ENCODE assay signal across 8 cellular contexts in the genomic region with DNA sequence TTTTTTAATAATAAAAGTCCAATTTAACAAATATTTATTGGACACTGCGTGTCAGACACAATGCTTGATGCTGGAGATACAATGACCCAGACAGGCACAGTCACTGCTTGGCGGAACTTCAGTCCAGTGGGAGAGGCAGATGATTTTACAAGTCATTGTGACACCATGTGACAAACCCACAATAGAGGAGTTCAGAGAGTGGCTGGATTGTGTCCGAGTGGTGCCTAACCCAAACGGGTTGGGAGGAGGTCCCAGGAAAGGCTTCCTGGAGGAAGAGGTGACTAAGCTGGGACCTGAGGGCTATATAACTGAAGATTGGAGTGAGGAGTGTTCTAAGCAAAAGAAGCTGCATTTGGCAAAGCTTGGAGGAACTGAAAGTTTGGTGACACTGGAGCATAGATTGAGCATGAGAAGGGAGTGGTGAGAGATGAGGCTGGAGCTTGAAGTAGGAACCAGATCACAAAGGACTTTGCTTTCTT. TPM values are rescaled to one million over a fixed set of nuclear protein-coding genes. Genes with fewer than 3 reads are reported as not detected.
DNase-seq lines count a peak whose midpoint lies in the region; ATAC-seq and TF ChIP-seq lines count a peak whose summit lies in the region.

No MANE protein-coding gene starts in this region.

- peak overlapping the region; percentile 84 for H3K27ac Mint-ChIP-seq in activated B cell treated with CpG ODN at 0.5 μM for 24 hours

- H3K4me3 Mint-ChIP-seq in activated B cell treated with CpG ODN at 0.5 μM for 24 hours: peak overlapping the region; percentile 68

- no peaks in the 10 kb centered on the region for H3K9me3 Mint-ChIP-seq in activated B cell treated with CpG ODN at 0.5 μM for 24 hours

- ATAC-seq in activated B cell treated with CpG ODN at 0.5 μM for 24 hours (ENCODE audit: low read depth) (peak; percentile 81), left lobe of liver (peak; percentile 46)
- no peak for ATAC-seq in activated CD4-positive, CD25-positive, alpha-beta regulatory T cell treated with anti-CD3 and anti-CD28 coated beads, Interleukin-2, amount 50 U/mL, for 24 hours

- no peaks in the 10 kb centered on the region for H3K27me3 Mint-ChIP-seq in activated B cell treated with CpG ODN at 0.5 μM for 24 hours

- POLR2A ChIA-PET in activated B cell treated with CpG ODN at 0.5 μM for 24 hours (lab: Charles Lee): interaction anchor here (1.1 kb wide), 1 partner anchor 15 kb away, joined by 8 read pairs; no protein-coding TSS in a partner anchor

- H3K36me3 Mint-ChIP-seq in activated B cell treated with CpG ODN at 0.5 μM for 24 hours (ENCODE audit: low read depth): peaks cover 8% of the 10 kb centered on the region

- intact Hi-C loops in activated B cell treated with CpG ODN at 0.5 μM for 24 hours (cut with micrococcal nuclease): loop anchor here (2.0 to 5.0 kb wide), 2 partner anchors 14 to 39 kb away; no protein-coding TSS in a partner anchor

- peaks cover 61% of the 10 kb centered on the region for H3K4me1 Mint-ChIP-seq in activated B cell treated with CpG ODN at 0.5 μM for 24 hours

- CTCF ChIA-PET in activated B cell treated with CpG ODN at 0.5 μM for 24 hours (lab: Charles Lee): interaction anchor here (0.8 kb wide), 1 partner anchor 20 kb away, joined by 3 read pairs; no protein-coding TSS in a partner anchor

- TF ChIP-seq CTCF in activated B cell treated with CpG ODN at 0.5 μM for 24 hours (IDR thresholded peaks at IDR 0.05): no peak

- DNase-seq in C1 segment of cervical spinal cord (lab: John Stamatoyannopoulos, UW): peak in 13 of 14 donors; percentile 6 to 76 (median 62)
- DNase-seq in H4 (ENCODE audit: low spot score): peak; percentile 74
- DNase-seq in activated B cell treated with CpG ODN at 0.5 μM for 24 hours: peak; percentile 25
- DNase-seq in left lobe of liver (ENCODE audit: low spot score): no peak
- no peak for DNase-seq in SHP77 (lab: John Stamatoyannopoulos, UW)
- no peak for DNase-seq in GDM1 (lab: John Stamatoyannopoulos, UW)
- DNase-seq in NCI-H345 treated with DMSO at 0.1 percent for 48 hours (lab: John Stamatoyannopoulos, UW; ENCODE audit: unreplicated experiment): no peak

RNA-seq across cellular contexts. Expression of gene CRTC3, which starts 41.4 kb away (rescaled TPM):
- 6.8 and 6.9 TPM in 2 replicates for total RNA-seq in H4 (2014; rRNA removed; shearing (Covaris generic))
- 54.7 and 65.0 TPM in 2 replicates for total RNA-seq in activated B cell treated with CpG ODN at 0.5 μM for 24 hours
- 14.7 TPM for total RNA-seq in left lobe of liver

Comparison
In these comparisons a context has a peak if more than half of its experiments do, and no peak if none do; other contexts are left out.
1. DNase-seq: peak in C1 segment of cervical spinal cord (13 of 14), H4 (single experiment) and activated B cell treated with CpG ODN at 0.5 μM for 24 hours (single experiment); none in left lobe of liver (single experiment), SHP77 (0 of 2), GDM1 (single experiment) and NCI-H345 treated with DMSO at 0.1 percent for 48 hours (single experiment).
2. ATAC-seq: peak in activated B cell treated with CpG ODN at 0.5 μM for 24 hours (single experiment) and left lobe of liver (single experiment); none in activated CD4-positive, CD25-positive, alpha-beta regulatory T cell treated with anti-CD3 and anti-CD28 coated beads, Interleukin-2, amount 50 U/mL, for 24 hours (0 of 2).